Comparison of ENCODE assay signal across 21 cellular contexts in the genomic region with DNA sequence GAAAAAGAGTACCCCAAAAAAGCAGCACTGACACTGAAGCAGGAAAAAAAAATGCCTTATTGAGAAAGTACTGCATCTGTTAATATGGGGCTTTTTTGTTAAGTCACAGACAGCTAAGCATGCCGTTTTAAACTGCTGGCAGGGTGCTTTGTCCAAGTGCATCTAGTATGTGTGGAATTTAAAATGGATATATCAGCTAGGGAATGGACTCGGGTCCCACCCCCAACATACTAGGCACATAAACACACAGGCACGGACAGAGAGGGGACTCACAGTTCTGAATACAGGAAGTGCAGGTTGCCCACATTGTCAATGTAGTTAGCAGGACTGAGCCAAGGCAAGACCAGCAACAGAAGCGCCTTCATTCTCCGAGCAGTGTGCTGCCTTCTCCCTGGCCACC. TPM values are rescaled to one million over a fixed set of nuclear protein-coding genes. Genes with fewer than 3 reads are reported as not detected.
DNase-seq lines count a peak whose midpoint lies in the region; ATAC-seq, FAIRE-seq and TF ChIP-seq lines count a peak whose summit lies in the region.
"Had no signal": no experiment of that assay in that cellular context is flagged by ENCODE, and none has a peak within 500 bp of the region (broad histone marks: within the 10 kb centered on the region; RNA-seq: fewer than 3 reads in every experiment).

No MANE protein-coding gene starts in this region.

- H3K9ac ChIP-seq in SK-N-SH (peak overlapping the region; percentile 16; the same call in 1 of the 2 replicates), astrocyte (ENCODE audit: low read length) (peak overlapping the region; percentile 35)

- H3K27ac Mint-ChIP-seq in astrocyte (ENCODE audit: unreplicated experiment) = peak overlapping the region; percentile 26
- H3K27ac Mint-ChIP-seq: activated naive CD8-positive, alpha-beta T cell treated with anti-CD3 and anti-CD28 coated beads, Interleukin-2, amount 10 ng/mL, durations not matched to agents 7 days and 5 days; mesothelial cell of epicardium; stimulated activated memory B cell treated with anti-CD40 and anti-IgM and Interleukin-4, amounts not matched to agents 10 μg/mL and 1 μg/mL and 100 μg/mL, for 72 hours had no signal

- H3K4me1 ChIP-seq in SK-N-SH (ENCODE audit: control insufficient read depth in 1 of 2, insufficient read depth in 2 of 2, low read depth in 1 of 2, low read length in 1 of 2) (peaks cover 13 to 19% of the 10 kb centered on the region in 2 experiments), astrocyte (ENCODE audit: insufficient read depth, low read length) (peaks cover 19% of the 10 kb centered on the region), right cardiac atrium (ENCODE audit: control insufficient read depth, insufficient read depth, low read length) (peaks cover 4% of the 10 kb centered on the region), suprapubic skin (peaks cover 9% of the 10 kb centered on the region)

- H3K27ac ChIP-seq in SK-N-SH (ENCODE audit: low read depth in 2 of 2, low read length in 1 of 2) = peak overlapping the region in 1 of 2 experiments; percentile 90; a peak in 2 of 4 replicates
- H3K27ac ChIP-seq in astrocyte (ENCODE audit: low read depth, low read length) = peak overlapping the region; percentile 45
- peak overlapping the region; percentile 40 for H3K27ac ChIP-seq in right cardiac atrium (ENCODE audit: low read length)
- H3K27ac ChIP-seq in suprapubic skin = peak overlapping the region; percentile 1
- H3K27ac ChIP-seq: hepatocyte, tibial nerve had no signal

- H3K9me3 Mint-ChIP-seq in astrocyte (ENCODE audit: unreplicated experiment) = no peaks in the 10 kb centered on the region
- H3K9me3 Mint-ChIP-seq: activated naive CD8-positive, alpha-beta T cell treated with anti-CD3 and anti-CD28 coated beads, Interleukin-2, amount 10 ng/mL, durations not matched to agents 7 days and 5 days; mesothelial cell of epicardium; stimulated activated memory B cell treated with anti-CD40 and anti-IgM and Interleukin-4, amounts not matched to agents 10 μg/mL and 1 μg/mL and 100 μg/mL, for 72 hours had no signal

- no peak overlapping the region for H3K4me3 Mint-ChIP-seq in astrocyte (ENCODE audit: unreplicated experiment)
- H3K4me3 Mint-ChIP-seq: activated naive CD8-positive, alpha-beta T cell treated with anti-CD3 and anti-CD28 coated beads, Interleukin-2, amount 10 ng/mL, durations not matched to agents 7 days and 5 days; mesothelial cell of epicardium; stimulated activated memory B cell treated with anti-CD40 and anti-IgM and Interleukin-4, amounts not matched to agents 10 μg/mL and 1 μg/mL and 100 μg/mL, for 72 hours had no signal

- no peaks in the 10 kb centered on the region for H3K36me3 Mint-ChIP-seq in astrocyte (ENCODE audit: low read depth, unreplicated experiment)
- H3K36me3 Mint-ChIP-seq: activated naive CD8-positive, alpha-beta T cell treated with anti-CD3 and anti-CD28 coated beads, Interleukin-2, amount 10 ng/mL, durations not matched to agents 7 days and 5 days; stimulated activated memory B cell treated with anti-CD40 and anti-IgM and Interleukin-4, amounts not matched to agents 10 μg/mL and 1 μg/mL and 100 μg/mL, for 72 hours had no signal

- CTCF ChIA-PET in SK-N-SH (lab: Yijun Ruan, JAX) = interaction anchor here (1.2 to 1.5 kb wide), 2 partner anchors 13 to 66 kb away, joined by 4 to 5 read pairs; no protein-coding TSS in a partner anchor

- H3K4me3 ChIP-seq in SK-N-SH (ENCODE audit: low read depth in 2 of 2, low read length in 1 of 2) (no peak overlapping the region), astrocyte (ENCODE audit: insufficient read depth, low read depth, low read length) (no peak overlapping the region), right cardiac atrium (ENCODE audit: low read length) (peak overlapping the region; percentile 28), suprapubic skin (no peak overlapping the region)
- H3K4me3 ChIP-seq: hepatocyte, tibial nerve had no signal

- H4K20me1 ChIP-seq in SK-N-SH (ENCODE audit: insufficient read depth) (no peaks in the 10 kb centered on the region), astrocyte (ENCODE audit: insufficient read depth, low read length) (no peaks in the 10 kb centered on the region)

- H3K36me3 ChIP-seq in SK-N-SH (replicated peaks in 1 of 2; ENCODE audit: control insufficient read depth in 1 of 2, insufficient read depth in 2 of 2, low read length in 1 of 2) = no peaks in the 10 kb centered on the region
- no peaks in the 10 kb centered on the region for H3K36me3 ChIP-seq in astrocyte (ENCODE audit: insufficient read depth, low read length)
- H3K36me3 ChIP-seq in suprapubic skin = no peaks in the 10 kb centered on the region
- H3K36me3 ChIP-seq: tibial nerve had no signal

- POLR2A ChIA-PET in SK-N-SH (lab: Yijun Ruan, JAX) = no interaction called here

- H3K27me3 Mint-ChIP-seq in astrocyte (ENCODE audit: low read depth, unreplicated experiment) = no peaks in the 10 kb centered on the region
- H3K27me3 Mint-ChIP-seq: activated naive CD8-positive, alpha-beta T cell treated with anti-CD3 and anti-CD28 coated beads, Interleukin-2, amount 10 ng/mL, durations not matched to agents 7 days and 5 days had no signal

- peaks cover 24% of the 10 kb centered on the region for H3F3A ChIP-seq in SK-N-SH (replicated peaks; ENCODE audit: insufficient read depth)

- H3K4me2 ChIP-seq in SK-N-SH = peak overlapping the region; percentile 61; the same call in 1 of the 2 replicates
- peak overlapping the region; percentile 70 for H3K4me2 ChIP-seq in astrocyte (ENCODE audit: low read length)
- H3K4me2 ChIP-seq: hepatocyte had no signal

- WGBS in SK-N-SH (ENCODE audit: low lambda C conversion rate) = 79% methylated on average over 2 of the region's 5 CpGs
- 48% methylated on average over 5 of the region's 5 CpGs for WGBS in right cardiac atrium
- WGBS in suprapubic skin = 62% methylated on average over 5 of the region's 5 CpGs

- H2AFZ ChIP-seq in SK-N-SH (ENCODE audit: low read depth) (peak overlapping the region; percentile 77; the same call in 1 of the 2 replicates), astrocyte (ENCODE audit: low read depth, low read length) (peak overlapping the region; percentile 44)
- H2AFZ ChIP-seq: hepatocyte had no signal

- H3K9me2 ChIP-seq in SK-N-SH = no peaks in the 10 kb centered on the region

- no peak for ATAC-seq in SK-N-SH treated with all-trans-retinoic acid at 6 μM for 48 hours
- ATAC-seq in right cardiac atrium = peak; percentile 10 to 20
- no peak for ATAC-seq in GM18498 (IDR thresholded peaks at IDR 0.05; ENCODE audit: unreplicated experiment)
- ATAC-seq: HepG2; stimulated activated memory B cell treated with anti-CD40 and anti-IgM and Interleukin-4, amounts not matched to agents 10 μg/mL and 1 μg/mL and 100 μg/mL, for 72 hours had no signal

- no peaks in the 10 kb centered on the region for H3K79me2 ChIP-seq in SK-N-SH (ENCODE audit: insufficient read depth)
- H3K79me2 ChIP-seq in astrocyte (ENCODE audit: insufficient read depth, low read length) = no peaks in the 10 kb centered on the region

- TF ChIP-seq POLR2A in suprapubic skin (IDR thresholded peaks at IDR 0.05) = no peak

- DNase-seq in SK-N-SH = no peak
- no peak for DNase-seq in astrocyte (ENCODE audit: low read depth)
- DNase-seq in right cardiac atrium = no peak
- no peak for DNase-seq in suprapubic skin (ENCODE audit: low spot score in 2 of 2)
- DNase-seq in activated CD4-positive, alpha-beta T cell treated with anti-CD3 and anti-CD28 coated beads for 4 hours = no peak
- no peak for DNase-seq in D341Med (ENCODE audit: low spot score)
- DNase-seq: activated CD8-positive, alpha-beta memory T cell treated with anti-CD3 and anti-CD28 coated beads for 24 hours; activated naive CD8-positive, alpha-beta T cell treated with anti-CD3 and anti-CD28 coated beads, Interleukin-2, amount 10 ng/mL, durations not matched to agents 7 days and 5 days; central memory CD4-positive, alpha-beta T cell; kidney; NCI-H2081 treated with DMSO at 0.1 percent for 48 hours; NCI-H510A; stimulated activated CD4-positive, alpha-beta T cell treated with anti-CD3 and anti-CD28 coated beads, Interleukin-15, amount 100 ng/mL, for 24 hours; T-helper 2 cell had no signal

- TF ChIP-seq EP300 in SK-N-SH (IDR thresholded peaks at IDR 0.05; ENCODE audit: borderline replicate concordance in 1 of 2, low read depth in 1 of 2, low read length in 1 of 2) (no peak), suprapubic skin (IDR thresholded peaks at IDR 0.05) (no peak)

- peaks cover 22% of the 10 kb centered on the region for H3K4me1 Mint-ChIP-seq in astrocyte (ENCODE audit: low read depth, unreplicated experiment)
- H3K4me1 Mint-ChIP-seq: activated naive CD8-positive, alpha-beta T cell treated with anti-CD3 and anti-CD28 coated beads, Interleukin-2, amount 10 ng/mL, durations not matched to agents 7 days and 5 days; stimulated activated memory B cell treated with anti-CD40 and anti-IgM and Interleukin-4, amounts not matched to agents 10 μg/mL and 1 μg/mL and 100 μg/mL, for 72 hours had no signal

- H3K27me3 ChIP-seq in SK-N-SH (ENCODE audit: insufficient read depth) (no peaks in the 10 kb centered on the region), astrocyte (ENCODE audit: insufficient read depth, low read length) (no peaks in the 10 kb centered on the region), right cardiac atrium (ENCODE audit: control insufficient read depth, insufficient read depth) (no peaks in the 10 kb centered on the region), suprapubic skin (no peaks in the 10 kb centered on the region)
- H3K27me3 ChIP-seq: hepatocyte, tibial nerve had no signal

- intact Hi-C loops in right cardiac atrium (cut with DNase I) = no loop called here

- no peak for TF ChIP-seq CTCF in SK-N-SH (IDR thresholded peaks at IDR 0.05)
- TF ChIP-seq CTCF in astrocyte (IDR thresholded peaks at IDR 0.05; ENCODE audit: insufficient read depth, low read depth, low read length) = no peak
- no peak for TF ChIP-seq CTCF in suprapubic skin (IDR thresholded peaks at IDR 0.05)

- no peak for FAIRE-seq in astrocyte (lab: Jason Lieb, UNC)
- FAIRE-seq: HepG2, kidney had no signal

- no peak for TF ChIP-seq RAD21 in SK-N-SH (IDR thresholded peaks at IDR 0.05; ENCODE audit: low read length)

- H3K9me3 ChIP-seq in SK-N-SH = no peaks in the 10 kb centered on the region
- H3K9me3 ChIP-seq in astrocyte (ENCODE audit: insufficient read depth, low read depth, low read length) = no peaks in the 10 kb centered on the region
- H3K9me3 ChIP-seq in right cardiac atrium (ENCODE audit: control insufficient read depth, low read length) = no peaks in the 10 kb centered on the region
- no peaks in the 10 kb centered on the region for H3K9me3 ChIP-seq in suprapubic skin
- H3K9me3 ChIP-seq: tibial nerve had no signal

TF ChIP-seq in SK-N-SH treated with all-trans-retinoic acid at 6 μM for 48 hours, 23 proteins besides CTCF, POLR2A, EP300 and RAD21 (continues in another document):
- TF ChIP-seq ZFP3 (CRISPR knock-in tag; IDR thresholded peaks at IDR 0.05) (no peak), RARB (CRISPR knock-in tag; IDR thresholded peaks at IDR 0.05) (no peak), ARNTL (CRISPR knock-in tag; IDR thresholded peaks at IDR 0.05; ENCODE audit: borderline replicate concordance, low read depth) (no peak), ZNF70 (CRISPR knock-in tag; IDR thresholded peaks at IDR 0.05) (no peak)

RNA-seq across cellular contexts. Expression of gene LNX1, which starts 33.7 kb away (rescaled TPM):
- polyA plus RNA-seq in SK-N-SH (2012; rRNA removed) (0.16 and 0.19 TPM in 2 replicates), right cardiac atrium (6.8 TPM)
- polyA plus RNA-seq in SK-N-SH (2012; cell fraction: cytosol; rRNA removed) = 0.12 and 0.27 TPM in 2 replicates
- 0.08 and 0.25 TPM in 2 replicates for polyA plus RNA-seq in SK-N-SH (2012; cell fraction: nucleus; rRNA removed)
- total RNA-seq in astrocyte (2.5 and 4.4 TPM in 2 replicates), right cardiac atrium (10 to 100 TPM in 1 of 4 donors, 1 to 10 TPM in 3; 4.4 to 11.5 (median 7.3) TPM), suprapubic skin (10 to 100 TPM; 21.7 to 47.2 (median 36.2) TPM)
- total RNA-seq: activated naive CD8-positive, alpha-beta T cell treated with anti-CD3 and anti-CD28 coated beads, Interleukin-2, amount 10 ng/mL, durations not matched to agents 7 days and 5 days had no signal

Comparison
In these comparisons a context has a peak if more than half of its experiments do, and no peak if none do; other contexts are left out.
1. ATAC-seq: peak in right cardiac atrium (2 of 2); none in SK-N-SH treated with all-trans-retinoic acid at 6 μM for 48 hours (single experiment) and GM18498 (single experiment).